Comparison of ENCODE assay signal across 1 cellular context in genomic region chr19:1082165-1082927, GRCh38.
A peak's percentile ranks its signal among the peaks of the same experiment; 100 is the strongest.
TF ChIP-seq lines count a peak whose summit lies in the region.

No MANE protein-coding gene starts in this region.

TF ChIP-seq in HEK293, 187 proteins besides CTCF, POLR2A, EP300 and RAD21 (continued from another document and continues in another):
- TF ChIP-seq, protein P1, sequence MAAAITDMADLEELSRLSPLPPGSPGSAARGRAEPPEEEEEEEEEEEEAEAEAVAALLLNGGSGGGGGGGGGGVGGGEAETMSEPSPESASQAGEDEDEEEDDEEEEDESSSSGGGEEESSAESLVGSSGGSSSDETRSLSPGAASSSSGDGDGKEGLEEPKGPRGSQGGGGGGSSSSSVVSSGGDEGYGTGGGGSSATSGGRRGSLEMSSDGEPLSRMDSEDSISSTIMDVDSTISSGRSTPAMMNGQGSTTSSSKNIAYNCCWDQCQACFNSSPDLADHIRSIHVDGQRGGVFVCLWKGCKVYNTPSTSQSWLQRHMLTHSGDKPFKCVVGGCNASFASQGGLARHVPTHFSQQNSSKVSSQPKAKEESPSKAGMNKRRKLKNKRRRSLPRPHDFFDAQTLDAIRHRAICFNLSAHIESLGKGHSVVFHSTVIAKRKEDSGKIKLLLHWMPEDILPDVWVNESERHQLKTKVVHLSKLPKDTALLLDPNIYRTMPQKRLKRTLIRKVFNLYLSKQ (tag by site-specific recombination; IDR thresholded peaks at IDR 0.05; ENCODE audit: borderline replicate concordance) = peak; percentile 7; the same call in 1 of the 2 replicates
- TF ChIP-seq ZNF133 (tag by site-specific recombination; IDR thresholded peaks at IDR 0.05) = no peak
- TF ChIP-seq ZNF768 (tag by site-specific recombination; IDR thresholded peaks at IDR 0.05) = no peak
- no peak for TF ChIP-seq ZNF423 (tag by site-specific recombination; IDR thresholded peaks at IDR 0.05)
- TF ChIP-seq ZNF777 (tag by site-specific recombination; IDR thresholded peaks at IDR 0.05; ENCODE audit: borderline replicate concordance) = no peak
- TF ChIP-seq, protein P2, sequence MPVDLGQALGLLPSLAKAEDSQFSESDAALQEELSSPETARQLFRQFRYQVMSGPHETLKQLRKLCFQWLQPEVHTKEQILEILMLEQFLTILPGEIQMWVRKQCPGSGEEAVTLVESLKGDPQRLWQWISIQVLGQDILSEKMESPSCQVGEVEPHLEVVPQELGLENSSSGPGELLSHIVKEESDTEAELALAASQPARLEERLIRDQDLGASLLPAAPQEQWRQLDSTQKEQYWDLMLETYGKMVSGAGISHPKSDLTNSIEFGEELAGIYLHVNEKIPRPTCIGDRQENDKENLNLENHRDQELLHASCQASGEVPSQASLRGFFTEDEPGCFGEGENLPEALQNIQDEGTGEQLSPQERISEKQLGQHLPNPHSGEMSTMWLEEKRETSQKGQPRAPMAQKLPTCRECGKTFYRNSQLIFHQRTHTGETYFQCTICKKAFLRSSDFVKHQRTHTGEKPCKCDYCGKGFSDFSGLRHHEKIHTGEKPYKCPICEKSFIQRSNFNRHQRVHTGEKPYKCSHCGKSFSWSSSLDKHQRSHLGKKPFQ (tag by site-specific recombination; IDR thresholded peaks at IDR 0.05) = no peak
- no peak for TF ChIP-seq ZNF174 (tag by site-specific recombination; IDR thresholded peaks at IDR 0.05)
- TF ChIP-seq, protein P3, sequence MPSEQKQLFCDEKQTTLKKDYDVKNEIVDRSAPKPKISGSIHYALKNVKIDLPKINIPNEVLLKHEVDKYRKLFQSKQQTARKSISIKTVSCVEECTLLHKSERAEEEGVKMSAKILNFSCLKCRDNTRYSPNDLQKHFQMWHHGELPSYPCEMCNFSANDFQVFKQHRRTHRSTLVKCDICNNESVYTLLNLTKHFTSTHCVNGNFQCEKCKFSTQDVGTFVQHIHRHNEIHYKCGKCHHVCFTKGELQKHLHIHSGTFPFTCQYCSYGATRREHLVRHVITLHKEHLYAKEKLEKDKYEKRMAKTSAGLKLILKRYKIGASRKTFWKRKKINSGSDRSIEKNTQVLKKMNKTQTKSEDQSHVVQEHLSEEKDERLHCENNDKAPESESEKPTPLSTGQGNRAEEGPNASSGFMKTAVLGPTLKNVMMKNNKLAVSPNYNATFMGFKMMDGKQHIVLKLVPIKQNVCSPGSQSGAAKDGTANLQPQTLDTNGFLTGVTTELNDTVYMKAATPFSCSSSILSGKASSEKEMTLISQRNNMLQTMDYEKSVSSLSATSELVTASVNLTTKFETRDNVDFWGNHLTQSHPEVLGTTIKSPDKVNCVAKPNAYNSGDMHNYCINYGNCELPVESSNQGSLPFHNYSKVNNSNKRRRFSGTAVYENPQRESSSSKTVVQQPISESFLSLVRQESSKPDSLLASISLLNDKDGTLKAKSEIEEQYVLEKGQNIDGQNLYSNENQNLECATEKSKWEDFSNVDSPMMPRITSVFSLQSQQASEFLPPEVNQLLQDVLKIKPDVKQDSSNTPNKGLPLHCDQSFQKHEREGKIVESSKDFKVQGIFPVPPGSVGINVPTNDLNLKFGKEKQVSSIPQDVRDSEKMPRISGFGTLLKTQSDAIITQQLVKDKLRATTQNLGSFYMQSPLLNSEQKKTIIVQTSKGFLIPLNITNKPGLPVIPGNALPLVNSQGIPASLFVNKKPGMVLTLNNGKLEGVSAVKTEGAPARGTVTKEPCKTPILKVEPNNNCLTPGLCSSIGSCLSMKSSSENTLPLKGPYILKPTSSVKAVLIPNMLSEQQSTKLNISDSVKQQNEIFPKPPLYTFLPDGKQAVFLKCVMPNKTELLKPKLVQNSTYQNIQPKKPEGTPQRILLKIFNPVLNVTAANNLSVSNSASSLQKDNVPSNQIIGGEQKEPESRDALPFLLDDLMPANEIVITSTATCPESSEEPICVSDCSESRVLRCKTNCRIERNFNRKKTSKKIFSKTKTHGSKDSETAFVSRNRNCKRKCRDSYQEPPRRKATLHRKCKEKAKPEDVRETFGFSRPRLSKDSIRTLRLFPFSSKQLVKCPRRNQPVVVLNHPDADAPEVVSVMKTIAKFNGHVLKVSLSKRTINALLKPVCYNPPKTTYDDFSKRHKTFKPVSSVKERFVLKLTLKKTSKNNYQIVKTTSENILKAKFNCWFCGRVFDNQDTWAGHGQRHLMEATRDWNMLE (tag by site-specific recombination; conservative IDR thresholded peaks at IDR 0.05; ENCODE audit: low read depth) = no peak
- no peak for TF ChIP-seq BCL6B (tag by site-specific recombination; IDR thresholded peaks at IDR 0.05)
- TF ChIP-seq ZNF658 (tag by site-specific recombination; IDR thresholded peaks at IDR 0.05) = no peak
- TF ChIP-seq ZNF16 (tag by site-specific recombination; IDR thresholded peaks at IDR 0.05; ENCODE audit: low read depth) = no peak
- TF ChIP-seq IKZF3 (tag by site-specific recombination; IDR thresholded peaks at IDR 0.05) = no peak
- TF ChIP-seq HOXC10 (CRISPR knock-in tag; IDR thresholded peaks at IDR 0.05) = no peak
- no peak for TF ChIP-seq ZNF670 (tag by site-specific recombination; IDR thresholded peaks at IDR 0.05; ENCODE audit: low read depth)
- TF ChIP-seq ZNF785 (tag by site-specific recombination; IDR thresholded peaks at IDR 0.05) = no peak
- TF ChIP-seq ZNF266 (tag by site-specific recombination; IDR thresholded peaks at IDR 0.05; ENCODE audit: low read depth) = no peak
- TF ChIP-seq, protein P4, sequence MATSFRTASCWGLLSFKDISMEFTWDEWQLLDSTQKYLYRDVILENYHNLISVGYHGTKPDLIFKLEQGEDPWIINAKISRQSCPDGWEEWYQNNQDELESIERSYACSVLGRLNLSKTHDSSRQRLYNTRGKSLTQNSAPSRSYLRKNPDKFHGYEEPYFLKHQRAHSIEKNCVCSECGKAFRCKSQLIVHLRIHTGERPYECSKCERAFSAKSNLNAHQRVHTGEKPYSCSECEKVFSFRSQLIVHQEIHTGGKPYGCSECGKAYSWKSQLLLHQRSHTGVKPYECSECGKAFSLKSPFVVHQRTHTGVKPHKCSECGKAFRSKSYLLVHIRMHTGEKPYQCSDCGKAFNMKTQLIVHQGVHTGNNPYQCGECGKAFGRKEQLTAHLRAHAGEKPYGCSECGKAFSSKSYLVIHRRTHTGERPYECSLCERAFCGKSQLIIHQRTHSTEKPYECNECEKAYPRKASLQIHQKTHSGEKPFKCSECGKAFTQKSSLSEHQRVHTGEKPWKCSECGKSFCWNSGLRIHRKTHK (tag by site-specific recombination; IDR thresholded peaks at IDR 0.05) = no peak
- TF ChIP-seq ELK4 (IDR thresholded peaks at IDR 0.05; ENCODE audit: borderline replicate concordance, low read depth, low read length) = no peak
- no peak for TF ChIP-seq ZNF677 (tag by site-specific recombination; IDR thresholded peaks at IDR 0.05)
- TF ChIP-seq SP2 (tag by site-specific recombination; IDR thresholded peaks at IDR 0.05) = peak; percentile 69
- TF ChIP-seq ZIC2 (tag by site-specific recombination; IDR thresholded peaks at IDR 0.05) = peak; percentile 41
- TF ChIP-seq ZNF184 (tag by site-specific recombination; IDR thresholded peaks at IDR 0.05) = no peak
- TF ChIP-seq ZNF521 (tag by site-specific recombination; IDR thresholded peaks at IDR 0.05) = no peak
- TF ChIP-seq EGR2 (tag by site-specific recombination; IDR thresholded peaks at IDR 0.05; ENCODE audit: low read depth) = no peak
- no peak for TF ChIP-seq ZNF664 (tag by site-specific recombination; IDR thresholded peaks at IDR 0.05)
- TF ChIP-seq, protein P5, sequence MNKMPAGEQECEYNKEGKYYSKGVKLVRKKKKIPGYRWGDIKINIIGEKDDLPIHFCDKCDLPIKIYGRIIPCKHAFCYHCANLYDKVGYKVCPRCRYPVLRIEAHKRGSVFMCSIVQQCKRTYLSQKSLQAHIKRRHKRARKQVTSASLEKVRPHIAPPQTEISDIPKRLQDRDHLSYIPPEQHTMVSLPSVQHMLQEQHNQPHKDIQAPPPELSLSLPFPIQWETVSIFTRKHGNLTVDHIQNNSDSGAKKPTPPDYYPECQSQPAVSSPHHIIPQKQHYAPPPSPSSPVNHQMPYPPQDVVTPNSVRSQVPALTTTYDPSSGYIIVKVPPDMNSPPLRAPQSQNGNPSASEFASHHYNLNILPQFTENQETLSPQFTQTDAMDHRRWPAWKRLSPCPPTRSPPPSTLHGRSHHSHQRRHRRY (tag by site-specific recombination; IDR thresholded peaks at IDR 0.05) = no peak
- no peak for TF ChIP-seq ZFP3 (tag by site-specific recombination; IDR thresholded peaks at IDR 0.05; ENCODE audit: low read depth)
- TF ChIP-seq BCL11A (tag by site-specific recombination; IDR thresholded peaks at IDR 0.05; ENCODE audit: low read depth) = no peak
- TF ChIP-seq ZNF335 (tag by site-specific recombination; conservative IDR thresholded peaks at IDR 0.05) = no peak; the same call in 1 of the 2 replicates
- no peak for TF ChIP-seq ZNF701 (tag by site-specific recombination; IDR thresholded peaks at IDR 0.05)
- TF ChIP-seq, protein P6, sequence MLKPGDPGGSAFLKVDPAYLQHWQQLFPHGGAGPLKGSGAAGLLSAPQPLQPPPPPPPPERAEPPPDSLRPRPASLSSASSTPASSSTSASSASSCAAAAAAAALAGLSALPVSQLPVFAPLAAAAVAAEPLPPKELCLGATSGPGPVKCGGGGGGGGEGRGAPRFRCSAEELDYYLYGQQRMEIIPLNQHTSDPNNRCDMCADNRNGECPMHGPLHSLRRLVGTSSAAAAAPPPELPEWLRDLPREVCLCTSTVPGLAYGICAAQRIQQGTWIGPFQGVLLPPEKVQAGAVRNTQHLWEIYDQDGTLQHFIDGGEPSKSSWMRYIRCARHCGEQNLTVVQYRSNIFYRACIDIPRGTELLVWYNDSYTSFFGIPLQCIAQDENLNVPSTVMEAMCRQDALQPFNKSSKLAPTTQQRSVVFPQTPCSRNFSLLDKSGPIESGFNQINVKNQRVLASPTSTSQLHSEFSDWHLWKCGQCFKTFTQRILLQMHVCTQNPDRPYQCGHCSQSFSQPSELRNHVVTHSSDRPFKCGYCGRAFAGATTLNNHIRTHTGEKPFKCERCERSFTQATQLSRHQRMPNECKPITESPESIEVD (tag by site-specific recombination; IDR thresholded peaks at IDR 0.05) = no peak
- TF ChIP-seq, protein P7, sequence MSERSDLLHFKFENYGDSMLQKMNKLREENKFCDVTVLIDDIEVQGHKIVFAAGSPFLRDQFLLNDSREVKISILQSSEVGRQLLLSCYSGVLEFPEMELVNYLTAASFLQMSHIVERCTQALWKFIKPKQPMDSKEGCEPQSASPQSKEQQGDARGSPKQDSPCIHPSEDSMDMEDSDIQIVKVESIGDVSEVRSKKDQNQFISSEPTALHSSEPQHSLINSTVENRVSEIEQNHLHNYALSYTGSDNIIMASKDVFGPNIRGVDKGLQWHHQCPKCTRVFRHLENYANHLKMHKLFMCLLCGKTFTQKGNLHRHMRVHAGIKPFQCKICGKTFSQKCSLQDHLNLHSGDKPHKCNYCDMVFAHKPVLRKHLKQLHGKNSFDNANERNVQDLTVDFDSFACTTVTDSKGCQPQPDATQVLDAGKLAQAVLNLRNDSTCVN (tag by site-specific recombination; optimal IDR thresholded peaks at IDR 0.05) = peak; percentile 35
- TF ChIP-seq ZNF112 (tag by site-specific recombination; IDR thresholded peaks at IDR 0.05) = no peak
- no peak for TF ChIP-seq SCRT2 (tag by site-specific recombination; IDR thresholded peaks at IDR 0.05)
- TF ChIP-seq ZNF473 (tag by site-specific recombination; IDR thresholded peaks at IDR 0.05) = no peak
- TF ChIP-seq ZSCAN16 (tag by site-specific recombination; IDR thresholded peaks at IDR 0.05) = no peak
- TF ChIP-seq ZFHX2 (tag by site-specific recombination; conservative IDR thresholded peaks at IDR 0.05) = no peak; the same call in 1 of the 2 replicates
- TF ChIP-seq GLI4 (tag by site-specific recombination; IDR thresholded peaks at IDR 0.05) = no peak
- no peak for TF ChIP-seq GFI1B (tag by site-specific recombination; IDR thresholded peaks at IDR 0.05)
- no peak for TF ChIP-seq ZSCAN30 (tag by site-specific recombination; IDR thresholded peaks at IDR 0.05)
- TF ChIP-seq ZNF391 (tag by site-specific recombination; IDR thresholded peaks at IDR 0.05; ENCODE audit: borderline replicate concordance, low read depth) = no peak
- TF ChIP-seq, protein P8, sequence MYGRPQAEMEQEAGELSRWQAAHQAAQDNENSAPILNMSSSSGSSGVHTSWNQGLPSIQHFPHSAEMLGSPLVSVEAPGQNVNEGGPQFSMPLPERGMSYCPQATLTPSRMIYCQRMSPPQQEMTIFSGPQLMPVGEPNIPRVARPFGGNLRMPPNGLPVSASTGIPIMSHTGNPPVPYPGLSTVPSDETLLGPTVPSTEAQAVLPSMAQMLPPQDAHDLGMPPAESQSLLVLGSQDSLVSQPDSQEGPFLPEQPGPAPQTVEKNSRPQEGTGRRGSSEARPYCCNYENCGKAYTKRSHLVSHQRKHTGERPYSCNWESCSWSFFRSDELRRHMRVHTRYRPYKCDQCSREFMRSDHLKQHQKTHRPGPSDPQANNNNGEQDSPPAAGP (tag by site-specific recombination; IDR thresholded peaks at IDR 0.05) = peak; percentile 99
- TF ChIP-seq ZNF311 (tag by site-specific recombination; IDR thresholded peaks at IDR 0.05; ENCODE audit: borderline replicate concordance) = no peak
- TF ChIP-seq KLF8 (tag by site-specific recombination; IDR thresholded peaks at IDR 0.05) = peak; percentile 98
- no peak for TF ChIP-seq ZNF157 (tag by site-specific recombination; IDR thresholded peaks at IDR 0.05)
- TF ChIP-seq GLIS1 (tag by site-specific recombination; IDR thresholded peaks at IDR 0.05) = peak; percentile 24; the same call in 1 of the 2 replicates
- TF ChIP-seq, protein P9, sequence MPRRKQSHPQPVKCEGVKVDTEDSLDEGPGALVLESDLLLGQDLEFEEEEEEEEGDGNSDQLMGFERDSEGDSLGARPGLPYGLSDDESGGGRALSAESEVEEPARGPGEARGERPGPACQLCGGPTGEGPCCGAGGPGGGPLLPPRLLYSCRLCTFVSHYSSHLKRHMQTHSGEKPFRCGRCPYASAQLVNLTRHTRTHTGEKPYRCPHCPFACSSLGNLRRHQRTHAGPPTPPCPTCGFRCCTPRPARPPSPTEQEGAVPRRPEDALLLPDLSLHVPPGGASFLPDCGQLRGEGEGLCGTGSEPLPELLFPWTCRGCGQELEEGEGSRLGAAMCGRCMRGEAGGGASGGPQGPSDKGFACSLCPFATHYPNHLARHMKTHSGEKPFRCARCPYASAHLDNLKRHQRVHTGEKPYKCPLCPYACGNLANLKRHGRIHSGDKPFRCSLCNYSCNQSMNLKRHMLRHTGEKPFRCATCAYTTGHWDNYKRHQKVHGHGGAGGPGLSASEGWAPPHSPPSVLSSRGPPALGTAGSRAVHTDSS (tag by site-specific recombination; IDR thresholded peaks at IDR 0.05) = no peak
